ENCODE assay signal across 24 cellular contexts in genomic region chr2:160010361-160011145, GRCh38. TPM values are rescaled to one million over a fixed set of nuclear protein-coding genes. Genes with fewer than 3 reads are reported as not detected.
DNase-seq lines count a peak whose midpoint lies in the region; ATAC-seq, FAIRE-seq and TF ChIP-seq lines count a peak whose summit lies in the region.
"Had no signal": no experiment of that assay in that cellular context is flagged by ENCODE, and none has a peak within 500 bp of the region (broad histone marks: within the 10 kb centered on the region; RNA-seq: fewer than 3 reads in every experiment).

No MANE protein-coding gene starts in this region.

- H3K27me3 ChIP-seq in lower lobe of right lung (ENCODE audit: low read depth) (no peaks in the 10 kb centered on the region), H9 (ENCODE audit: insufficient read depth, low read length) (no peaks in the 10 kb centered on the region)
- H3K27me3 ChIP-seq: breast epithelium, suprapubic skin had no signal

- no peak overlapping the region for H3K4me3 Mint-ChIP-seq in neural crest cell
- H3K4me3 Mint-ChIP-seq in H9, result no peak overlapping the region
- H3K4me3 Mint-ChIP-seq: activated naive CD8-positive, alpha-beta T cell; activated T-cell treated with anti-CD3 and anti-CD28 coated beads, Interleukin-2, amount 50 U/mL, for 72 hours; B cell; naive thymus-derived CD8-positive, alpha-beta T cell; T-helper 17 cell had no signal

- no peak overlapping the region for H4K8ac ChIP-seq in H9 (replicated peaks; ENCODE audit: insufficient read length, low read depth, low read length)

- no peak overlapping the region for H4K91ac ChIP-seq in H9 (ENCODE audit: insufficient read length, low read depth, low read length)

- intact Hi-C loops in lower lobe of right lung (cut with DNase I), result no loop called here

- H3K4ac ChIP-seq in H9 (ENCODE audit: low read depth, low read length), result no peak overlapping the region

- no peak for TF ChIP-seq CTCF in neural crest cell (conservative IDR thresholded peaks at IDR 0.05)
- no peak for TF ChIP-seq CTCF in lower lobe of right lung (IDR thresholded peaks at IDR 0.05)
- TF ChIP-seq CTCF in H9 (conservative IDR thresholded peaks at IDR 0.05), result no peak

- H2BK5ac ChIP-seq in H9 (ENCODE audit: insufficient read length, low read length), result no peak overlapping the region

- no peak overlapping the region for H3K23ac ChIP-seq in H9 (ENCODE audit: insufficient read length, low read depth, low read length)

- H3K27ac Mint-ChIP-seq in neural crest cell (ENCODE audit: unreplicated experiment) (peak overlapping the region; percentile 76), H9 (no peak overlapping the region)
- H3K27ac Mint-ChIP-seq: activated naive CD8-positive, alpha-beta T cell; activated T-cell treated with anti-CD3 and anti-CD28 coated beads, Interleukin-2, amount 50 U/mL, for 72 hours; B cell; naive thymus-derived CD8-positive, alpha-beta T cell; progenitor cell of endocrine pancreas; T-helper 17 cell had no signal

- no peak overlapping the region for H2AK5ac ChIP-seq in H9 (ENCODE audit: insufficient read length, low read length)

- no peak overlapping the region for H2BK12ac ChIP-seq in H9 (ENCODE audit: insufficient read length, low read depth, low read length)

- DNase-seq in EL, result peak; percentile 75
- peak; percentile 42 for DNase-seq in NCI-H2227 (lab: John Stamatoyannopoulos, UW; ENCODE audit: unreplicated experiment)
- DNase-seq in neural crest cell (ENCODE audit: low read depth, low spot score), result no peak
- DNase-seq in lower lobe of right lung, result no peak
- DNase-seq in AG20443 (ENCODE audit: low spot score), result no peak
- DNase-seq in H9, result no peak
- DNase-seq: activated CD4-positive, CD25-positive, alpha-beta regulatory T cell; activated T-cell treated with anti-CD3 and anti-CD28 coated beads, Interleukin-2, amount 50 U/mL, for 72 hours; cortex of kidney; naive thymus-derived CD8-positive, alpha-beta T cell; SHP77 treated with DMSO at 0.1 percent for 48 hours; stimulated activated CD8-positive, alpha-beta memory T cell treated with anti-CD3 and anti-CD28 coated beads, Interleukin-4, amount 100 ng/mL, for 48 hours; T-helper 17 cell had no signal

- H2BK20ac ChIP-seq in H9 (ENCODE audit: low read depth, low read length, poor library complexity, severe bottlenecking), result no peak overlapping the region

- H2BK120ac ChIP-seq in H9 (ENCODE audit: low read depth, low read length, poor library complexity, severe bottlenecking), result no peak overlapping the region

- no peaks in the 10 kb centered on the region for H3K36me3 Mint-ChIP-seq in neural crest cell (ENCODE audit: low read depth)
- H3K36me3 Mint-ChIP-seq in H9 (ENCODE audit: insufficient read depth in 1 of 3, low read depth in 3 of 3), result no peaks in the 10 kb centered on the region
- H3K36me3 Mint-ChIP-seq: activated naive CD8-positive, alpha-beta T cell; naive thymus-derived CD8-positive, alpha-beta T cell had no signal

- H3K79me1 ChIP-seq in H9 (ENCODE audit: insufficient read depth, low read depth, low read length, poor library complexity, severe bottlenecking), result no peaks in the 10 kb centered on the region

- no peak overlapping the region for H3K27ac ChIP-seq in lower lobe of right lung
- H3K27ac ChIP-seq in H9 (ENCODE audit: insufficient read length, low read depth, low read length), result no peak overlapping the region
- H3K27ac ChIP-seq: breast epithelium, epithelial cell of prostate, suprapubic skin had no signal

- no peaks in the 10 kb centered on the region for H4K20me1 ChIP-seq in H9 (ENCODE audit: control insufficient read depth, insufficient read depth, insufficient read length)

- no peak overlapping the region for H2AFZ ChIP-seq in H9 (ENCODE audit: low read length)

- H3K4me1 Mint-ChIP-seq in neural crest cell (peaks cover 3% of the 10 kb centered on the region), H9 (peaks cover 0 to 3% of the 10 kb centered on the region in 2 experiments; a peak in 1 of 4 replicates)
- H3K4me1 Mint-ChIP-seq: B cell; naive thymus-derived CD8-positive, alpha-beta T cell had no signal

- no peak overlapping the region for H3K56ac ChIP-seq in H9 (ENCODE audit: insufficient read length, low read depth, low read length)

- WGBS in H9 (ENCODE audit: extremely low coverage, insufficient read length, low lambda C conversion rate), result no CpG with 5 or more reads among the region's 5 CpGs

- H3K27me3 Mint-ChIP-seq in neural crest cell (ENCODE audit: low read depth) (no peaks in the 10 kb centered on the region), H9 (ENCODE audit: low read depth) (no peaks in the 10 kb centered on the region)
- H3K27me3 Mint-ChIP-seq: progenitor cell of endocrine pancreas had no signal

- H3K23me2 ChIP-seq in H9 (ENCODE audit: insufficient read length, low read depth, low read length, poor library complexity, severe bottlenecking), result no peaks in the 10 kb centered on the region

- no peak overlapping the region for H2BK15ac ChIP-seq in H9 (ENCODE audit: low read depth, low read length)

- no peak overlapping the region for H3K18ac ChIP-seq in H9 (ENCODE audit: insufficient read length, low read depth, low read length)

- H4K5ac ChIP-seq in H9 (ENCODE audit: insufficient read length, low read depth, low read length), result no peak overlapping the region

- H3K14ac ChIP-seq in H9 (ENCODE audit: insufficient read depth, low read length), result no peak overlapping the region

- H3K9me3 Mint-ChIP-seq in neural crest cell (no peaks in the 10 kb centered on the region), H9 (no peaks in the 10 kb centered on the region)
- H3K9me3 Mint-ChIP-seq: activated T-cell treated with anti-CD3 and anti-CD28 coated beads, Interleukin-2, amount 50 U/mL, for 72 hours; naive thymus-derived CD8-positive, alpha-beta T cell had no signal

- ATAC-seq in lower lobe of right lung (no peak), GM19023 (IDR thresholded peaks at IDR 0.05; ENCODE audit: unreplicated experiment) (no peak)
- ATAC-seq: activated T-cell treated with anti-CD3 and anti-CD28 coated beads, Interleukin-2, amount 50 U/mL, for 72 hours; naive thymus-derived CD8-positive, alpha-beta T cell; T-helper 17 cell had no signal

- H3K4me3 ChIP-seq in lower lobe of right lung, result no peak overlapping the region
- H3K4me3 ChIP-seq: breast epithelium, smooth muscle cell, suprapubic skin had no signal

- H3K9me3 ChIP-seq in lower lobe of right lung (no peaks in the 10 kb centered on the region), H9 (ENCODE audit: control insufficient read depth, low read depth, low read length) (no peaks in the 10 kb centered on the region)
- H3K9me3 ChIP-seq: breast epithelium, suprapubic skin had no signal

- peak; percentile 78 for FAIRE-seq in endometrium (lab: Jason Lieb, UNC)
- FAIRE-seq: H1, islet of Langerhans had no signal

- H3K9ac ChIP-seq in H9 (ENCODE audit: extremely low read depth, insufficient read length, low read length), result no peak overlapping the region

- H3K79me2 ChIP-seq in H9 (ENCODE audit: insufficient read depth, low read length), result no peaks in the 10 kb centered on the region

- no peak overlapping the region for H3T11ph ChIP-seq in H9 (ENCODE audit: low read length)

- H3K4me2 ChIP-seq in H9 (ENCODE audit: insufficient read depth, insufficient read length, low read length), result no peak overlapping the region
- H3K4me2 ChIP-seq: smooth muscle cell had no signal

- no peaks in the 10 kb centered on the region for H3K4me1 ChIP-seq in lower lobe of right lung
- H3K4me1 ChIP-seq in H9 (ENCODE audit: insufficient read depth, low read length), result no peaks in the 10 kb centered on the region; the same call in 1 of the 2 replicates
- H3K4me1 ChIP-seq: breast epithelium, suprapubic skin had no signal

- no peaks in the 10 kb centered on the region for H3K36me3 ChIP-seq in lower lobe of right lung
- H3K36me3 ChIP-seq: breast epithelium had no signal

RNA-seq across cellular contexts. Expression of gene PLA2R1, which starts 51.9 kb away (rescaled TPM):
- total RNA-seq in neural crest cell (0.09 and 0.18 TPM in 2 replicates), lower lobe of right lung (5.6 TPM), H9 (2021) (0.70 and 0.83 TPM in 2 replicates)
- total RNA-seq: activated T-cell treated with anti-CD3 and anti-CD28 coated beads, Interleukin-2, amount 50 U/mL, for 72 hours; B cell; naive thymus-derived CD8-positive, alpha-beta T cell; T-helper 17 cell had no signal

Comparison
In these comparisons a context has a peak if more than half of its experiments do, and no peak if none do; other contexts are left out.
1. DNase-seq: peak in EL (single experiment) and NCI-H2227 (single experiment); none in neural crest cell (single experiment), lower lobe of right lung (single experiment), AG20443 (single experiment) and H9 (single experiment).